In genomic region chr2:238065447-238065846, GRCh38 we compare ENCODE assay signal across 31 cellular contexts. TPM values are rescaled to one million over a fixed set of nuclear protein-coding genes. Genes with fewer than 3 reads are reported as not detected.
"Had no signal": no experiment of that assay in that cellular context is flagged by ENCODE, and none has a peak within 500 bp of the region (broad histone marks: within the 10 kb centered on the region; RNA-seq: fewer than 3 reads in every experiment).

No MANE protein-coding gene starts in this region.

- DNase-seq: activated CD4-positive, alpha-beta memory T cell treated with anti-CD3 and anti-CD28 coated beads, Interleukin-2, amount 10 ng/mL, durations not matched to agents 7 days and 5 days; activated CD4-positive, alpha-beta T cell treated with anti-CD3 and anti-CD28 coated beads for 1 hour; activated CD4-positive, alpha-beta T cell treated with anti-CD3 and anti-CD28 coated beads for 4 hours; activated CD4-positive, alpha-beta T cell treated with anti-CD3 and anti-CD28 coated beads, Interleukin-2, amount 10 ng/mL, durations not matched to agents 7 days and 5 days; activated CD4-positive, alpha-beta T cell treated with anti-CD3 and anti-CD28 coated beads, Interleukin-2, amount 50 U/mL, for 4 hours; activated CD8-positive, alpha-beta memory T cell treated with anti-CD3 and anti-CD28 coated beads, Interleukin-2, amount 50 U/mL, for 48 hours; activated effector memory CD4-positive, alpha-beta T cell treated with anti-CD3 and anti-CD28 coated beads, Interleukin-2, amount 50 U/mL, for 16 hours; activated naive CD4-positive, alpha-beta T cell treated with anti-CD3 and anti-CD28 coated beads for 36 hours; activated naive CD8-positive, alpha-beta T cell treated with anti-CD3 and anti-CD28 coated beads for 36 hours; activated naive CD8-positive, alpha-beta T cell treated with anti-CD3 and anti-CD28 coated beads, Interleukin-2, amount 50 U/mL, for 24 hours; activated T-cell treated with anti-CD3 and anti-CD28 coated beads for 4 hours; activated T-cell treated with anti-CD3 and anti-CD28 coated beads, Interleukin-2, amount 50 U/mL, for 24 hours; activated T-cell treated with anti-CD3 and anti-CD28 coated beads, Interleukin-2, amount 50 U/mL, for 72 hours; amygdala; aorta; central memory CD4-positive, alpha-beta T cell; dorsolateral prefrontal cortex; effector memory CD4-positive, alpha-beta T cell; erythroblast; foreskin keratinocyte; gastrocnemius medialis; glutamatergic neuron; SW 1271; T-cell; T-helper 9 cell; WERI-Rb-1 had no signal

- H3K36me3 ChIP-seq: breast epithelium had no signal

- H3K4me3 ChIP-seq: adrenal gland, breast epithelium, cardiac muscle cell, coronary artery, dorsolateral prefrontal cortex, esophagus muscularis mucosa, gastrocnemius medialis had no signal

- H3K27ac ChIP-seq: adrenal gland, breast epithelium, cardiac muscle cell, coronary artery, dorsolateral prefrontal cortex, esophagus muscularis mucosa, foreskin keratinocyte, gastrocnemius medialis, WERI-Rb-1 had no signal

- H3K27me3 ChIP-seq: adrenal gland, breast epithelium, cardiac muscle cell, dorsolateral prefrontal cortex, esophagus muscularis mucosa, foreskin keratinocyte, gastrocnemius medialis had no signal

- H3K4me1 ChIP-seq: breast epithelium had no signal

- ATAC-seq: activated T-cell treated with anti-CD3 and anti-CD28 coated beads, Interleukin-2, amount 50 U/mL, for 72 hours; foreskin keratinocyte; gastrocnemius medialis; T-cell had no signal

- H3K9me3 ChIP-seq: adrenal gland, breast epithelium, esophagus muscularis mucosa, gastrocnemius medialis had no signal

RNA-seq across cellular contexts. Expression of gene ESPNL, which starts 34.7 kb away (rescaled TPM):
- total RNA-seq: activated naive CD8-positive, alpha-beta T cell treated with anti-CD3 and anti-CD28 coated beads for 36 hours; aorta had no signal
